In the genomic region with DNA sequence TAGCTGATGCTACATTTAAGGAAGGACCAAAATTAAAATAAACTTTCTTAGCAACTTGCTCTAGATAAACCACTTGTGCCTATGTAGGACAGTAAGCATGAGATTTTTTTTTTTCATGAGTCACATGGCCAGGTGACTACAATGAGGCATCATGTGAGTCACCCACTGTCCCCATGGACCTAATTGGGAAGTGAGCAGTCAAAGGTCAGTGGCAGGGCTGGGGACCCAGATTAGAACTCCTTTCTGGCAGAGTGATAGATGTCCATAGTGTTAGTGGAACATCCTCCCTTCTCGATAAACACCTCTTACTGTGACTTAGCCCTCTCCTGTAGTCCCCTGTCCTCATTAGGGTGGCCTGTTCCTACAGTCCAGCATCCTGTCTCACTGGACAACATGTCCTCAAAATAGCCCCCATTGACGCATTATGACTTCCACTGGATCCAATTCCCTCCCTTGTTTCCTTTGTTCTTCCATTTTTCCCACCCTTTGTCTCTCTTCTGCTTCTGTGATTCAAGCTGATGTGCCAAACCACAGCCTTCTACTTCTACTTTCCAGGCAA, we compare ENCODE assay signal across 10 cellular contexts. TPM values are rescaled to one million over a fixed set of nuclear protein-coding genes. Genes with fewer than 3 reads are reported as not detected.
A peak's percentile ranks its signal among the peaks of the same experiment; 100 is the strongest.
DNase-seq lines count a peak whose midpoint lies in the region; ATAC-seq, FAIRE-seq and TF ChIP-seq lines count a peak whose summit lies in the region.
"Had no signal": no experiment of that assay in that cellular context is flagged by ENCODE, and none has a peak within 500 bp of the region (broad histone marks: within the 10 kb centered on the region; RNA-seq: fewer than 3 reads in every experiment).

No MANE protein-coding gene starts in this region.

- H3K4me1 ChIP-seq in GM23248 (ENCODE audit: insufficient read depth) (peaks cover 36% of the 10 kb centered on the region), small intestine (ENCODE audit: control insufficient read depth in 2 of 2, insufficient read depth in 1 of 2, low read depth in 1 of 2, low read length in 1 of 2) (peaks cover 1 to 7% of the 10 kb centered on the region in 2 donors)

- H2AFZ ChIP-seq in GM23248 = no peak overlapping the region

- peak overlapping the region; percentile 63; the same call in 1 of the 2 replicates for H3K9ac ChIP-seq in GM23248

- H3K27me3 ChIP-seq in GM23248 (replicated peaks; ENCODE audit: insufficient read depth) (no peaks in the 10 kb centered on the region), small intestine (ENCODE audit: control insufficient read depth in 2 of 2, insufficient read depth in 2 of 2, low read length in 2 of 2) (no peaks in the 10 kb centered on the region)
- H3K27me3 ChIP-seq: cardiac muscle cell had no signal

- H3F3A ChIP-seq in GM23248 (ENCODE audit: insufficient read depth) = peaks cover 40% of the 10 kb centered on the region

- no peak overlapping the region for H3K4me3 ChIP-seq in GM23248
- H3K4me3 ChIP-seq in fibroblast of pulmonary artery (replicated peaks; ENCODE audit: low read depth, low read length) = no peak overlapping the region
- H3K4me3 ChIP-seq in small intestine (ENCODE audit: low read depth in 1 of 2, low read length in 2 of 2) = no peak overlapping the region
- H3K4me3 ChIP-seq: cardiac muscle cell had no signal

- H3K4me2 ChIP-seq in GM23248 (ENCODE audit: unreplicated experiment) = peak overlapping the region; percentile 23

- H4K20me1 ChIP-seq in GM23248 (ENCODE audit: insufficient read depth) = no peaks in the 10 kb centered on the region

- peak; percentile 80 for DNase-seq in GM23248
- DNase-seq in SW480 (ENCODE audit: low spot score) = peak; percentile 57
- DNase-seq in fibroblast of pulmonary artery (ENCODE audit: low read depth) = peak; percentile 78
- DNase-seq in small intestine = peak; percentile 82
- DNase-seq in activated naive CD4-positive, alpha-beta T cell treated with Interleukin-2 at 50 U/mL for 16 hours = no peak
- no peak for DNase-seq in GM13977 (ENCODE audit: low spot score)
- DNase-seq: NCI-H1417 treated with DMSO at 0.1 percent for 48 hours had no signal

- H3K36me3 ChIP-seq in GM23248 (ENCODE audit: low read depth) (no peaks in the 10 kb centered on the region), small intestine (ENCODE audit: control insufficient read depth in 2 of 2, insufficient read depth in 2 of 2, low read length in 2 of 2) (no peaks in the 10 kb centered on the region)
- H3K36me3 ChIP-seq: cardiac muscle cell had no signal

- H3K79me2 ChIP-seq in GM23248 (ENCODE audit: insufficient read depth) = peaks cover 5% of the 10 kb centered on the region; the same call in 1 of the 2 replicates

- in situ Hi-C loops in GM23248 (cut with MboI) = no loop called here
- in situ Hi-C loops in GM13977 (cut with MboI; ENCODE audit: low pct_unique_long_range_greater_than_20kb, low sequenced_read_pairs, unreplicated experiment) = no loop called here

- H3K27ac ChIP-seq in GM23248 (peak overlapping the region; percentile 82), small intestine (ENCODE audit: low read depth in 1 of 2, low read length in 1 of 2) (peak overlapping the region in 1 of 2 donors; percentile 6)
- H3K27ac ChIP-seq: cardiac muscle cell had no signal

- WGBS in GM23248 (ENCODE audit: low coverage in 1 of 2, low lambda C conversion rate in 2 of 2, missing lambda C conversion rate in 2 of 2), 2 experiments = 55 to 61% methylated on average over 2 of the region's 2 CpGs
- 73 to 94% (median 80%) methylated on average over 2 of the region's 2 CpGs for WGBS in small intestine, 3 donors

- ATAC-seq in HG02840 (IDR thresholded peaks at IDR 0.05; ENCODE audit: low FRiP score, unreplicated experiment) (no peak), GM19395 (IDR thresholded peaks at IDR 0.05; ENCODE audit: unreplicated experiment) (no peak)

- H3K9me2 ChIP-seq in GM23248 (ENCODE audit: insufficient read depth) = no peaks in the 10 kb centered on the region

- TF ChIP-seq CTCF in fibroblast of pulmonary artery (IDR thresholded peaks at IDR 0.05; ENCODE audit: low read length, missing control alignments) = no peak
- TF ChIP-seq CTCF in GM13977 (IDR thresholded peaks at IDR 0.05; ENCODE audit: extremely low read depth, insufficient read depth, missing control alignments) = no peak

- H3K9me3 ChIP-seq in GM23248 (ENCODE audit: low read depth) = no peaks in the 10 kb centered on the region
- no peaks in the 10 kb centered on the region for H3K9me3 ChIP-seq in small intestine (ENCODE audit: control insufficient read depth, low read depth)

- no peak for FAIRE-seq in small intestine (lab: Jason Lieb, UNC)

RNA-seq across cellular contexts. Expression of a gene that starts 12.4 kb away (rescaled TPM):
- 6.7 and 7.2 TPM in 2 replicates for total RNA-seq in GM23248 (2014; rRNA removed; shearing (Covaris generic))
- 3.4 and 3.5 TPM in 2 replicates for polyA plus RNA-seq in GM23248 (2016; fragmentation: Nextera tagmentation; extraction: Ambion mirVana)
- 1 to 10 TPM in 1 of 3 donors, under 1 TPM in 2; 0.54 to 4.8 (median 0.67) TPM for polyA plus RNA-seq in small intestine

RNA-seq across cellular contexts. Expression of a gene that starts 56.9 kb away (rescaled TPM):
- not detected in 2 replicates for total RNA-seq in GM23248 (2014; rRNA removed; shearing (Covaris generic))
- 0.87 TPM in 1 of 2 replicates, not detected in the other for polyA plus RNA-seq in GM23248 (2016; fragmentation: Nextera tagmentation; extraction: Ambion mirVana)
- polyA plus RNA-seq in small intestine = under 1 TPM in 1 of 3 donors, not detected in 2; 0.31 TPM

RNA-seq across cellular contexts. Expression of a gene that starts 57.7 kb away (rescaled TPM):
- 1.4 and 1.6 TPM in 2 replicates for total RNA-seq in GM23248 (2014; rRNA removed; shearing (Covaris generic))
- polyA plus RNA-seq in GM23248 (2016; fragmentation: Nextera tagmentation; extraction: Ambion mirVana) (0.98 and 1.2 TPM in 2 replicates), small intestine (1 to 10 TPM in 1 of 3 donors, under 1 TPM in 2; 0.54 to 1.1 (median 0.67) TPM)

Comparison
In these comparisons a context has a peak if more than half of its experiments do, and no peak if none do; other contexts are left out.
1. DNase-seq: peak in GM23248 (single experiment), SW480 (single experiment), fibroblast of pulmonary artery (single experiment) and small intestine (single experiment); none in activated naive CD4-positive, alpha-beta T cell treated with Interleukin-2 at 50 U/mL for 16 hours (single experiment) and GM13977 (single experiment).